ENCODE assay signal across 23 cellular contexts in genomic region chr16:49574826-49575225, GRCh38.
A peak's percentile ranks its signal among the peaks of the same experiment; 100 is the strongest.
DNase-seq lines count a peak whose midpoint lies in the region; ATAC-seq and TF ChIP-seq lines count a peak whose summit lies in the region.
"Had no signal": no experiment of that assay in that cellular context is flagged by ENCODE, and none has a peak within 500 bp of the region (broad histone marks: within the 10 kb centered on the region; RNA-seq: fewer than 3 reads in every experiment).

No MANE protein-coding gene starts in this region.

- no peak for TF ChIP-seq CTCF in OCI-LY7 (conservative IDR thresholded peaks at IDR 0.05; ENCODE audit: low read length)
- TF ChIP-seq CTCF in testis (IDR thresholded peaks at IDR 0.05), result no peak
- TF ChIP-seq CTCF in lower lobe of right lung (IDR thresholded peaks at IDR 0.05), result no peak

- H3K27ac ChIP-seq in OCI-LY7 (ENCODE audit: low read depth, low read length, poor library complexity, severe bottlenecking), result peak overlapping the region; percentile 8
- no peak overlapping the region for H3K27ac ChIP-seq in mesendoderm (ENCODE audit: low read depth, low read length)
- H3K27ac ChIP-seq in testis, result peak overlapping the region; percentile 28 to 38
- no peak overlapping the region for H3K27ac ChIP-seq in lower lobe of right lung
- H3K27ac ChIP-seq: 22Rv1, gastrocnemius medialis, hepatocyte, ovary, upper lobe of right lung had no signal

- H3K9me3 Mint-ChIP-seq in effector memory CD8-positive, alpha-beta T cell, result no peaks in the 10 kb centered on the region
- H3K9me3 Mint-ChIP-seq: activated naive CD8-positive, alpha-beta T cell treated with anti-CD3 and anti-CD28 coated beads for 36 hours; GM23338; naive thymus-derived CD8-positive, alpha-beta T cell had no signal

- peak overlapping the region; percentile 73 for H2AFZ ChIP-seq in OCI-LY7 (ENCODE audit: low read length)
- H2AFZ ChIP-seq: GM23338, hepatocyte had no signal

- H3K9ac ChIP-seq in mesendoderm (ENCODE audit: low read length), result no peak overlapping the region

- H3K4me1 ChIP-seq in OCI-LY7 (ENCODE audit: insufficient read depth, low read length, poor library complexity, severe bottlenecking) (peaks cover 21% of the 10 kb centered on the region), mesendoderm (ENCODE audit: control insufficient read depth, low read depth, low read length) (peaks cover 6% of the 10 kb centered on the region), testis (peaks cover 22% of the 10 kb centered on the region), lower lobe of right lung (no peaks in the 10 kb centered on the region)
- H3K4me1 ChIP-seq: upper lobe of right lung had no signal

- no peak for TF ChIP-seq POLR2A in testis (IDR thresholded peaks at IDR 0.05)

- H2BK120ac ChIP-seq in mesendoderm (ENCODE audit: low read depth, low read length), result no peak overlapping the region

- H3K79me2 ChIP-seq in OCI-LY7 (ENCODE audit: insufficient read depth, low read depth, low read length) (no peaks in the 10 kb centered on the region), mesendoderm (ENCODE audit: control insufficient read depth, insufficient read depth, low read length) (no peaks in the 10 kb centered on the region)
- H3K79me2 ChIP-seq: hepatocyte had no signal

- no peak overlapping the region for H3K23ac ChIP-seq in mesendoderm (ENCODE audit: low read length)

- CTCF ChIA-PET in OCI-LY7 (lab: Charles Lee; ENCODE audit: unreplicated experiment), result interaction anchor here (0.6 kb wide), 1 partner anchor 86 kb away, joined by 3 read pairs; no protein-coding TSS in a partner anchor

- H3K4ac ChIP-seq in mesendoderm (ENCODE audit: low read depth, low read length), result no peak overlapping the region

- H3K9me2 ChIP-seq in OCI-LY7 (ENCODE audit: insufficient read depth, low read length), result no peaks in the 10 kb centered on the region

- H2AK5ac ChIP-seq in mesendoderm (ENCODE audit: low read length), result no peak overlapping the region

- no peaks in the 10 kb centered on the region for H3K36me3 Mint-ChIP-seq in effector memory CD8-positive, alpha-beta T cell (ENCODE audit: insufficient read depth)
- H3K36me3 Mint-ChIP-seq: activated naive CD8-positive, alpha-beta T cell treated with anti-CD3 and anti-CD28 coated beads for 36 hours; CD4-positive, alpha-beta memory T cell; naive thymus-derived CD8-positive, alpha-beta T cell had no signal

- H3K4me3 ChIP-seq in OCI-LY7 (ENCODE audit: low read depth, low read length, poor library complexity, severe bottlenecking) (no peak overlapping the region), mesendoderm (ENCODE audit: low read length) (no peak overlapping the region), testis (no peak overlapping the region), lower lobe of right lung (no peak overlapping the region)
- H3K4me3 ChIP-seq: gastrocnemius medialis, GM23338, hepatocyte, ovary, upper lobe of right lung had no signal

- no peak overlapping the region for H2BK15ac ChIP-seq in mesendoderm (replicated peaks; ENCODE audit: low read depth)

- H3K27ac Mint-ChIP-seq in effector memory CD8-positive, alpha-beta T cell, result no peak overlapping the region
- H3K27ac Mint-ChIP-seq: activated naive CD8-positive, alpha-beta T cell treated with anti-CD3 and anti-CD28 coated beads for 36 hours; CD4-positive, alpha-beta memory T cell; mesothelial cell of epicardium had no signal

- ATAC-seq in lower lobe of right lung, result no peak
- no peak for ATAC-seq in effector memory CD8-positive, alpha-beta T cell (replicated peaks)
- ATAC-seq: naive thymus-derived CD8-positive, alpha-beta T cell had no signal

- no TSS peak for BruUV-seq in OCI-LY7 (replicated peaks; lab: Mats Ljungman, UMichigan)

- no peak overlapping the region for H3K4me3 Mint-ChIP-seq in effector memory CD8-positive, alpha-beta T cell
- H3K4me3 Mint-ChIP-seq: activated naive CD8-positive, alpha-beta T cell treated with anti-CD3 and anti-CD28 coated beads for 36 hours; CD4-positive, alpha-beta memory T cell; GM23338; mesothelial cell of epicardium; naive thymus-derived CD8-positive, alpha-beta T cell had no signal

- POLR2A ChIA-PET in OCI-LY7 (lab: Charles Lee), result interaction anchor here (0.9 to 1.4 kb wide), 2 partner anchors 14 to 134 kb away, joined by 3 to 4 read pairs; no protein-coding TSS in a partner anchor

- peaks cover 0 to 6% of the 10 kb centered on the region in 2 donors for H3K27me3 Mint-ChIP-seq in effector memory CD8-positive, alpha-beta T cell
- H3K27me3 Mint-ChIP-seq: activated naive CD8-positive, alpha-beta T cell treated with anti-CD3 and anti-CD28 coated beads for 36 hours; naive thymus-derived CD8-positive, alpha-beta T cell had no signal

- H3K36me3 ChIP-seq in OCI-LY7 (ENCODE audit: insufficient read depth, low read length), result no peaks in the 10 kb centered on the region
- H3K36me3 ChIP-seq in mesendoderm (ENCODE audit: control insufficient read depth, insufficient read depth, low read length), result no peaks in the 10 kb centered on the region
- no peaks in the 10 kb centered on the region for H3K36me3 ChIP-seq in testis (ENCODE audit: low read depth, missing control alignments)
- no peaks in the 10 kb centered on the region for H3K36me3 ChIP-seq in lower lobe of right lung
- H3K36me3 ChIP-seq: gastrocnemius medialis, ovary, upper lobe of right lung had no signal

- intact Hi-C loops in OCI-LY7 (cut with micrococcal nuclease; ENCODE audit: unreplicated experiment) (loop anchor here (5.0 kb wide), 2 partner anchors 53 to 133 kb away; no protein-coding TSS in a partner anchor), testis (cut with DNase I; ENCODE audit: low total_unique reads) (no loop called here), lower lobe of right lung (cut with DNase I) (no loop called here)

- H4K5ac ChIP-seq in mesendoderm (ENCODE audit: low read length), result no peak overlapping the region

- no peaks in the 10 kb centered on the region for H3K79me1 ChIP-seq in mesendoderm (ENCODE audit: low read length)

- H4K8ac ChIP-seq in mesendoderm (ENCODE audit: low read depth, low read length), result no peak overlapping the region

- peaks cover 0 to 3% of the 10 kb centered on the region in 2 donors for H3K4me1 Mint-ChIP-seq in effector memory CD8-positive, alpha-beta T cell (ENCODE audit: low read depth in 2 of 2)
- H3K4me1 Mint-ChIP-seq: activated naive CD8-positive, alpha-beta T cell treated with anti-CD3 and anti-CD28 coated beads for 36 hours; CD4-positive, alpha-beta memory T cell had no signal

- DNase-seq in NCI-H1694 treated with DMSO at 0.1 percent for 48 hours (lab: John Stamatoyannopoulos, UW) (peak; percentile 59), NCI-H1694 (lab: John Stamatoyannopoulos, UW) (no peak), OCI-LY7 (ENCODE audit: low spot score) (no peak), mesendoderm (no peak), testis (no peak), lower lobe of right lung (no peak)
- no peak for DNase-seq in activated naive CD4-positive, alpha-beta T cell treated with Interleukin-2 at 50 U/mL for 16 hours
- DNase-seq in effector memory CD8-positive, alpha-beta T cell, result no peak
- DNase-seq: activated effector memory CD4-positive, alpha-beta T cell treated with Interleukin-2 at 50 U/mL for 16 hours; activated naive CD8-positive, alpha-beta T cell treated with anti-CD3 and anti-CD28 coated beads for 36 hours; activated T-cell treated with anti-CD3 and anti-CD28 coated beads for 4 hours; CD4-positive, alpha-beta memory T cell; central memory CD4-positive, alpha-beta T cell; naive thymus-derived CD8-positive, alpha-beta T cell; NCI-H187 treated with DMSO at 0.1 percent for 48 hours; ovary; stimulated activated CD4-positive, alpha-beta T cell treated with anti-CD3 and anti-CD28 coated beads, Interleukin-2, amount 100 ng/mL, for 48 hours; upper lobe of right lung had no signal

- no peak overlapping the region for H3K18ac ChIP-seq in mesendoderm (ENCODE audit: low read length)

- peak overlapping the region; percentile 31 for H3K56ac ChIP-seq in mesendoderm (ENCODE audit: low read length)

- H4K20me1 ChIP-seq in OCI-LY7 (ENCODE audit: insufficient read depth, low read length), result no peaks in the 10 kb centered on the region

- peak overlapping the region; percentile 51 for H3K4me2 ChIP-seq in OCI-LY7 (ENCODE audit: low read length)
- no peak overlapping the region for H3K4me2 ChIP-seq in mesendoderm (ENCODE audit: low read length)
- H3K4me2 ChIP-seq: hepatocyte had no signal

- H3K27me3 ChIP-seq in mesendoderm (ENCODE audit: insufficient read depth, low read length, poor library complexity) (no peaks in the 10 kb centered on the region), testis (no peaks in the 10 kb centered on the region), lower lobe of right lung (ENCODE audit: low read depth) (no peaks in the 10 kb centered on the region)
- H3K27me3 ChIP-seq: gastrocnemius medialis, hepatocyte, ovary, upper lobe of right lung had no signal

- no CpG with 5 or more reads among the region's 12 CpGs for WGBS in mesendoderm (ENCODE audit: extremely low coverage, insufficient coverage, low lambda C conversion rate)
- 75 to 76% methylated on average over 12 of the region's 12 CpGs for whole genome bisulfite sequencing in testis, 2 donors

- H3K9me3 ChIP-seq in OCI-LY7 (ENCODE audit: low read length) (no peaks in the 10 kb centered on the region), testis (no peaks in the 10 kb centered on the region), lower lobe of right lung (no peaks in the 10 kb centered on the region)
- H3K9me3 ChIP-seq: gastrocnemius medialis, ovary, upper lobe of right lung had no signal

- no peak overlapping the region for H2BK5ac ChIP-seq in mesendoderm (ENCODE audit: low read length)

Comparison
In these comparisons a context has a peak if more than half of its experiments do, and no peak if none do; other contexts are left out.
1. H3K27ac ChIP-seq: peak in OCI-LY7 (single experiment) and testis (2 of 2); none in mesendoderm (single experiment) and lower lobe of right lung (single experiment).